In genomic region chrX:74291964-74292891, GRCh38 we compare ENCODE assay signal across 8 cellular contexts. TPM values are rescaled to one million over a fixed set of nuclear protein-coding genes. Genes with fewer than 3 reads are reported as not detected.
A peak's percentile ranks its signal among the peaks of the same experiment; 100 is the strongest.
DNase-seq lines count a peak whose midpoint lies in the region; ATAC-seq, FAIRE-seq and TF ChIP-seq lines count a peak whose summit lies in the region.

No MANE protein-coding gene starts in this region.

- no peaks in the 10 kb centered on the region for H3K9me2 ChIP-seq in Karpas-422 (replicated peaks; ENCODE audit: insufficient read depth, low read length)

- H3K4me3 Mint-ChIP-seq in nephron = peak overlapping the region; percentile 94 to 96 (median 94)

- FAIRE-seq in RCC 7860 (lab: Jason Lieb, UNC) = no peak

- peak overlapping the region; percentile 94 for H3K4me2 ChIP-seq in Karpas-422 (ENCODE audit: low read depth, low read length, poor library complexity, severe bottlenecking)

- peak overlapping the region; percentile 96 to 99 (median 99) for H3K27ac Mint-ChIP-seq in nephron

- TF ChIP-seq CTCF in fibroblast of mammary gland (conservative IDR thresholded peaks at IDR 0.05; ENCODE audit: control insufficient read depth, insufficient read depth, low read depth, low read length) (no peak), nephron (IDR thresholded peaks at IDR 0.05; ENCODE audit: unreplicated experiment in 3 of 3) (peak in 1 of 3 experiments; percentile 10)

- H4K20me1 ChIP-seq in Karpas-422 (ENCODE audit: insufficient read depth, low read depth, low read length) = no peaks in the 10 kb centered on the region

- peaks cover 48% of the 10 kb centered on the region for H3K79me2 ChIP-seq in Karpas-422 (ENCODE audit: low read length)

- H3K9ac ChIP-seq in Karpas-422 (ENCODE audit: low read length) = peak overlapping the region; percentile 85

- H3K4me1 Mint-ChIP-seq in nephron = peaks cover 16% of the 10 kb centered on the region

- H3K36me3 ChIP-seq in Karpas-422 (ENCODE audit: insufficient read depth, low read length) = peaks cover 3% of the 10 kb centered on the region

- H3K27ac ChIP-seq in Karpas-422 (ENCODE audit: low read length) = peak overlapping the region; percentile 90

- DNase-seq in Daoy (ENCODE audit: low read depth) (peak; percentile 91), Karpas-422 (peak; percentile 94), RCC 7860 (ENCODE audit: low spot score) (peak; percentile 68), fibroblast of mammary gland (ENCODE audit: low read depth) (peak; percentile 85)
- DNase-seq in activated T-helper 1 cell treated with anti-CD3 and anti-CD28 coated beads, Interleukin-2, amount 50 U/mL, for 16 hours (ENCODE audit: low read depth in 1 of 2, low spot score in 1 of 2) = peak; percentile 55 to 63
- DNase-seq in stimulated activated naive CD8-positive, alpha-beta T cell treated with anti-CD3 and anti-CD28 coated beads, Interleukin-15, Interleukin-2, amounts not matched to agents 100 U/mL and 50 U/mL, for 24 hours = peak; percentile 79

- H3K27me3 Mint-ChIP-seq in nephron (ENCODE audit: low read depth) = no peaks in the 10 kb centered on the region

- peaks cover 12% of the 10 kb centered on the region for H3K4me1 ChIP-seq in Karpas-422 (ENCODE audit: low read length)

- H3K36me3 Mint-ChIP-seq in nephron (ENCODE audit: low read depth) = peaks cover 18% of the 10 kb centered on the region

- no peaks in the 10 kb centered on the region for H3K9me3 ChIP-seq in Karpas-422 (ENCODE audit: low read length)

- H2AFZ ChIP-seq in Karpas-422 (ENCODE audit: low read length) = peak overlapping the region; percentile 83

- no peaks in the 10 kb centered on the region for H3K27me3 ChIP-seq in Karpas-422 (ENCODE audit: low read length)

- peak overlapping the region; percentile 87 for H3K4me3 ChIP-seq in Karpas-422 (ENCODE audit: low read length)
- peak overlapping the region; percentile 69 for H3K4me3 ChIP-seq in fibroblast of mammary gland (ENCODE audit: control insufficient read depth, low read depth, low read length)

- no peaks in the 10 kb centered on the region for H3K9me3 Mint-ChIP-seq in nephron

- peak; percentile 83 for ATAC-seq in GM21825 (IDR thresholded peaks at IDR 0.05; ENCODE audit: unreplicated experiment)
- peak; percentile 92 for ATAC-seq in stimulated activated naive CD8-positive, alpha-beta T cell treated with anti-CD3 and anti-CD28 coated beads, Interleukin-15, Interleukin-2, amounts not matched to agents 100 U/mL and 50 U/mL, for 24 hours

RNA-seq across cellular contexts. Expression of gene ZCCHC13, which starts 11.8 kb away (rescaled TPM):
- total RNA-seq in Daoy (2014; rRNA removed; shearing (Covaris generic)) = not detected in 2 replicates
- total RNA-seq in Karpas-422 (2014; rRNA removed; shearing (Covaris generic); ENCODE audit: low replicate concordance) = not detected in 2 replicates

Comparison
In these comparisons a context has a peak if more than half of its experiments do, and no peak if none do; other contexts are left out.
1. Peak in every context shown above with its lines: DNase-seq, ATAC-seq, H3K4me3 ChIP-seq and H3K27ac ChIP-seq.